In the genomic region with DNA sequence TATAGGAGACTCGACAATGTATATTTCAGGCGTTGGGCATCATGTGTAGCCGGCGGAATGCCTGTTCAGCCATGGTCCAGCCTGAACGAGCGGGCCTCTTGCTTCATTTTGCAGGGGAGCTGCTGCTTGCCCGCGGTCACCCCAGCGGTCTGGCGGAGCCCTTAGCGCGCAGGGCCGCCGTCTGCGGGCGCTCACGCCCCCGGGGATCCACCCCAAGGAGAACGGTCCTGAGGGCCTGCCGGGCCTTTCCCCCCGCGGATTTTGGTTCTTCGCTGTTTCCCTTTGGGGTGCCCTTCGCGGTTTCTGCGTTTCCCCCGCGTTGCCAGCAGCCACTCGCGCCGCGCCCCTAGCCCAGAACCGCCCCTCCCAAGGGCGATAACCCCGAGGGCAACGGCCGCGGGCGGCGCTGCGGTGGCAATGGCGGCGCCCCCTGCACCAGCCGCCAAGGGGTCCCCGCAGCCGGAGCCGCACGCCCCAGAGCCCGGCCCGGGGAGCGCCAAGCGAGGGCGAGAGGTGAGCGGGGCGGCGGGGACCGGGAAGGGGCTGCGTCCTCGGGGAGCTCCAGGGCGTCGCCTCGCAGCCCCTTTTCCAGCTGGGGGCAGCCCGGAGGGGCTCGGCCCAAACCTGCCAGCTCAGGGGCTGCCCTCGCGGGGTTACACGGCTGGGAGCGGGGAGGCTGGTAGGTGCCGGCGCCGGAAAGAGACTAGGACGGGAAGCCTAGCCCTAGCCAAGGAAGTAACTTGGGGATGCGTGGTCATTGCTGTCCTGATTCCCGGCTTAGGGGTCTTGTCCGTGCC, we compare ENCODE assay signal across 11 cellular contexts. TPM values are rescaled to one million over a fixed set of nuclear protein-coding genes. Genes with fewer than 3 reads are reported as not detected.
DNase-seq lines count a peak whose midpoint lies in the region; ATAC-seq, FAIRE-seq and TF ChIP-seq lines count a peak whose summit lies in the region.
"Had no signal": no experiment of that assay in that cellular context is flagged by ENCODE, and none has a peak within 500 bp of the region (broad histone marks: within the 10 kb centered on the region; RNA-seq: fewer than 3 reads in every experiment).

A gene with protein sequence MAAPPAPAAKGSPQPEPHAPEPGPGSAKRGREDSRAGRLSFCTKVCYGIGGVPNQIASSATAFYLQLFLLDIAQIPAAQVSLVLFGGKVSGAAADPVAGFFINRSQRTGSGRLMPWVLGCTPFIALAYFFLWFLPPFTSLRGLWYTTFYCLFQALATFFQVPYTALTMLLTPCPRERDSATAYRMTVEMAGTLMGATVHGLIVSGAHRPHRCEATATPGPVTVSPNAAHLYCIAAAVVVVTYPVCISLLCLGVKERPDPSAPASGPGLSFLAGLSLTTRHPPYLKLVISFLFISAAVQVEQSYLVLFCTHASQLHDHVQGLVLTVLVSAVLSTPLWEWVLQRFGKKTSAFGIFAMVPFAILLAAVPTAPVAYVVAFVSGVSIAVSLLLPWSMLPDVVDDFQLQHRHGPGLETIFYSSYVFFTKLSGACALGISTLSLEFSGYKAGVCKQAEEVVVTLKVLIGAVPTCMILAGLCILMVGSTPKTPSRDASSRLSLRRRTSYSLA (plus strand): TSS at position 406 of the 797 bp plus-strand sequence. CDS start 12 bp downstream, at position 418.

- intact Hi-C loops in GM12878 (cut with micrococcal nuclease; ENCODE audit: unreplicated experiment): no loop called here

- 0 out of 4 replicates have a peak, but pooled peaks of 1 of the 2 experiments have one; percentile 10 for TF ChIP-seq CTCF in GM23338 (conservative IDR thresholded peaks at IDR 0.05; ENCODE audit: low read depth in 2 of 2)
- no peak for TF ChIP-seq CTCF in GM12878 (IDR thresholded peaks at IDR 0.05 in 2 of 3, conservative IDR thresholded peaks at IDR 0.05 in 1 of 3; ENCODE audit: control insufficient read depth in 2 of 3, extremely low read depth in 1 of 3, insufficient read depth in 1 of 3, low read depth in 3 of 3, low read length in 3 of 3)

- no peak for TF ChIP-seq EP300 in GM12878 (IDR thresholded peaks at IDR 0.05; ENCODE audit: borderline replicate concordance in 1 of 2, control insufficient read depth in 1 of 2, low read depth in 2 of 2, low read length in 2 of 2)

- H4K20me1 ChIP-seq in GM23338 (replicated peaks; ENCODE audit: insufficient read depth) (no peaks in the 10 kb centered on the region), GM12878 (ENCODE audit: control insufficient read depth, insufficient read depth) (no peaks in the 10 kb centered on the region)

- peak within 1 kb of the TSS; percentile 72 for H3K4me3 ChIP-seq in GM23338
- peak within 1 kb of the TSS; percentile 47; the same call in 1 of the 2 replicates for H3K4me3 ChIP-seq in GM12878
- peak within 1 kb of the TSS; percentile 11 to 59 for H3K4me3 ChIP-seq in small intestine (ENCODE audit: low read depth in 1 of 2, low read length in 2 of 2)

- FAIRE-seq in GM12878 (lab: Jason Lieb, UNC) (no peak), small intestine (lab: Jason Lieb, UNC) (no peak), frontal cortex (lab: Jason Lieb, UNC) (no peak)

- H3K9me3 Mint-ChIP-seq in GM23338: no peaks in the 10 kb centered on the region

- CTCF ChIA-PET in GM12878 (lab: Yijun Ruan, JAX): no interaction called here

- H3K27ac ChIP-seq in GM23338 (ENCODE audit: low read depth) (no peak within 1 kb of the TSS), GM12878 (ENCODE audit: control insufficient read depth, insufficient read depth) (no peak within 1 kb of the TSS), small intestine (ENCODE audit: low read depth in 1 of 2, low read length in 1 of 2) (no peak within 1 kb of the TSS)
- H3K27ac ChIP-seq: epithelial cell of prostate had no signal

- no peak for TF ChIP-seq RAD21 in GM12878 (IDR thresholded peaks at IDR 0.05; ENCODE audit: insufficient read depth, low read depth, low read length)

- no peaks in the 10 kb centered on the region for H3K9me2 ChIP-seq in GM23338 (ENCODE audit: insufficient read depth)

- SMC1A ChIA-PET in GM12878 (lab: Charles Lee; ENCODE audit: uncharacterized antibody, unreplicated experiment): no interaction called here

- POLR2A ChIA-PET in GM12878 (lab: Charles Lee): no interaction called here

- H3K27me3 ChIP-seq in GM23338 (ENCODE audit: insufficient read depth) (peaks cover 14% of the 10 kb centered on the region), GM12878 (replicated peaks in 1 of 2; ENCODE audit: control insufficient read depth in 2 of 2, insufficient read depth in 2 of 2, low read length in 1 of 2) (peaks cover 3 to 16% of the 10 kb centered on the region in 2 experiments), small intestine (ENCODE audit: control insufficient read depth in 2 of 2, insufficient read depth in 2 of 2, low read length in 2 of 2) (peaks cover 0 to 20% of the 10 kb centered on the region in 2 donors)

- H3K36me3 Mint-ChIP-seq in GM23338 (ENCODE audit: low read depth): no peaks in the 10 kb centered on the region

- H3K9me3 ChIP-seq in GM12878 (replicated peaks; ENCODE audit: control insufficient read depth, insufficient read depth, low read length) (no peaks in the 10 kb centered on the region), small intestine (ENCODE audit: control insufficient read depth, low read depth) (no peaks in the 10 kb centered on the region)

- in situ Hi-C loops in GM12878 (cut with MboI): no loop called here

- WGBS in GM12878 (ENCODE audit: insufficient coverage, insufficient replicate concordance, low lambda C conversion rate, missing lambda C conversion rate): 7% methylated on average over 72 of the region's 75 CpGs
- WGBS in small intestine, 3 donors: 2 to 4% (median 3%) methylated on average over 59 to 75 of the region's 75 CpGs

- H3K9ac ChIP-seq in GM12878 (ENCODE audit: control insufficient read depth, insufficient read depth, low read length): no peak within 1 kb of the TSS

- H3F3A ChIP-seq in GM23338 (replicated peaks; ENCODE audit: low read depth): peaks cover 11% of the 10 kb centered on the region; the same call in 1 of the 2 replicates

- RAD21 ChIA-PET in GM12878 (lab: Charles Lee; ENCODE audit: unreplicated experiment): no interaction called here

- no peak for TF ChIP-seq POLR2A in GM12878 (IDR thresholded peaks at IDR 0.05; ENCODE audit: low read depth, low read length)

- H3K4me1 ChIP-seq in GM23338 (ENCODE audit: insufficient read depth): peaks cover 18% of the 10 kb centered on the region
- no peaks in the 10 kb centered on the region for H3K4me1 ChIP-seq in GM12878 (ENCODE audit: control insufficient read depth, insufficient read depth, low read length)
- no peaks in the 10 kb centered on the region for H3K4me1 ChIP-seq in small intestine (ENCODE audit: control insufficient read depth in 2 of 2, insufficient read depth in 1 of 2, low read depth in 1 of 2, low read length in 1 of 2)

- peaks cover 15% of the 10 kb centered on the region for H3K27me3 Mint-ChIP-seq in GM23338 (ENCODE audit: insufficient read depth, low read depth, poor library complexity)

- BruUV-seq in GM12878 (replicated peaks; lab: Mats Ljungman, UMichigan): no TSS peak

- peak within 1 kb of the TSS; percentile 63 for H3K4me3 Mint-ChIP-seq in GM23338

- no peaks in the 10 kb centered on the region for H3K36me3 ChIP-seq in GM23338 (ENCODE audit: insufficient read depth)
- no peaks in the 10 kb centered on the region for H3K36me3 ChIP-seq in GM12878 (ENCODE audit: control insufficient read depth in 2 of 2, insufficient read depth in 2 of 2, low read length in 1 of 2)
- H3K36me3 ChIP-seq in small intestine (ENCODE audit: control insufficient read depth in 2 of 2, insufficient read depth in 2 of 2, low read length in 2 of 2): no peaks in the 10 kb centered on the region

- H2AFZ ChIP-seq in GM23338 (peak within 1 kb of the TSS; percentile 95), GM12878 (ENCODE audit: control insufficient read depth, low read depth, low read length) (no peak within 1 kb of the TSS; the same call in 1 of the 2 replicates)

- DNase-seq in GM23338 (ENCODE audit: low spot score) (peak; percentile 72), GM12878 (ENCODE audit: low read depth, low spot score) (no peak), iPS-NIHi11 (ENCODE audit: low spot score) (peak; percentile 71), small intestine (no peak), inferior parietal cortex (ENCODE audit: extremely low spot score) (no peak), NCI-H345 (lab: John Stamatoyannopoulos, UW) (no peak), frontal cortex (ENCODE audit: low spot score in 2 of 2) (no peak)
- DNase-seq: RPMI8226; stimulated activated naive CD4-positive, alpha-beta T cell treated with Interleukin-2 at 50 U/mL for 16 hours had no signal

- ATAC-seq in GM23338 (peak; percentile 79), GM12878 (peak; percentile 57), HG02852 (IDR thresholded peaks at IDR 0.05; ENCODE audit: unreplicated experiment) (no peak)

- peak within 1 kb of the TSS; percentile 87 for H3K4me2 ChIP-seq in GM23338
- H3K4me2 ChIP-seq in GM12878 (ENCODE audit: control insufficient read depth, insufficient read depth): peak within 1 kb of the TSS; percentile 21

- H3K4me1 Mint-ChIP-seq in GM23338: peaks cover 14% of the 10 kb centered on the region; the same call in 2 of the 3 replicates

- no peaks in the 10 kb centered on the region for H3K79me2 ChIP-seq in GM23338 (replicated peaks; ENCODE audit: insufficient read depth)
- H3K79me2 ChIP-seq in GM12878 (ENCODE audit: control insufficient read depth, insufficient read depth, low read length): no peaks in the 10 kb centered on the region

- no peak within 1 kb of the TSS for H3K27ac Mint-ChIP-seq in GM23338

RNA-seq across cellular contexts. Expression of the gene that starts here (rescaled TPM):
- 0.21 TPM in 1 of 2 replicates, not detected in the other for total RNA-seq in GM23338 (2014; rRNA removed; shearing (Covaris generic))
- polyA plus RNA-seq in GM23338 (2016; fragmentation: Nextera tagmentation; extraction: Ambion mirVana): 0.82 and 2.3 TPM in 2 replicates
- 0.42 TPM in 1 of 2 replicates, not detected in the other for total RNA-seq in GM12878 (2013; cell fraction: nucleolus; rRNA removed)
- 0.11 TPM in 1 of 2 replicates, not detected in the other for total RNA-seq in GM12878 (2014; rRNA removed)
- total RNA-seq in GM12878 (2014; rRNA removed; fragmentation: Illumina TruSeq; extraction: Trizol): 0.09 TPM in 1 of 2 replicates, not detected in the other
- total RNA-seq in GM12878 (2021): 0.19 and 0.28 TPM in 2 replicates
- not detected for polyA plus RNA-seq in GM12878 (2011; ENCODE audit: low read depth)
- polyA plus RNA-seq in GM12878 (2011; rRNA removed): 0.08 TPM in 1 of 2 replicates, not detected in the other
- polyA plus RNA-seq in GM12878 (2011; cell fraction: cytosol; rRNA removed): not detected in 2 replicates
- polyA plus RNA-seq in GM12878 (2011; cell fraction: nucleus; rRNA removed): 0.13 and 0.22 TPM in 2 replicates
- 0.15 and 0.17 TPM in 2 replicates for polyA plus RNA-seq in GM12878 (2012)
- polyA plus RNA-seq in GM12878 (2014; fragmentation: Illumina TruSeq; extraction: Trizol): 0.07 TPM in 1 of 2 replicates, not detected in the other
- not detected for polyA plus RNA-seq in GM12878 (2014; fragmentation: Nextera tagmentation; extraction: Ambion mirVana)
- 0.27 TPM in 1 of 2 replicates, not detected in the other for polyA plus RNA-seq in GM12878 (2014; rRNA removed)
- under 1 TPM; 0.21 to 0.51 TPM for polyA plus RNA-seq in GM12878 (2016; fragmentation: Nextera tagmentation; extraction: Ambion mirVana)
- polyA minus RNA-seq in GM12878 (2011; rRNA and poly(A)+ RNA removed): not detected in 2 replicates
- not detected in 2 replicates for polyA minus RNA-seq in GM12878 (2011; cell fraction: cytosol; rRNA and poly(A)+ RNA removed)
- polyA minus RNA-seq in GM12878 (2011; cell fraction: nucleus; rRNA and poly(A)+ RNA removed): not detected in 2 replicates
- under 1 TPM in 1 of 3 donors, not detected in 2; 0.07 TPM for polyA plus RNA-seq in small intestine
- 0.41 TPM for total RNA-seq in frontal cortex

Comparison
In these comparisons a context has a peak if more than half of its experiments do, and no peak if none do; other contexts are left out.
1. Peak in ATAC-seq, H3K4me3 ChIP-seq and H3K4me2 ChIP-seq in GM12878; RNA of the gene not detected or under 1 TPM.
2. DNase-seq: peak in GM23338 (single experiment) and iPS-NIHi11 (single experiment); none in GM12878 (single experiment), small intestine (single experiment), inferior parietal cortex (single experiment), NCI-H345 (single experiment) and frontal cortex (0 of 2).
3. Peak in every context shown above with its lines, with median percentiles within 50 percentile points of each other: H3K4me3 ChIP-seq.